18 cellular contexts compared by ENCODE assay signal in the genomic region with DNA sequence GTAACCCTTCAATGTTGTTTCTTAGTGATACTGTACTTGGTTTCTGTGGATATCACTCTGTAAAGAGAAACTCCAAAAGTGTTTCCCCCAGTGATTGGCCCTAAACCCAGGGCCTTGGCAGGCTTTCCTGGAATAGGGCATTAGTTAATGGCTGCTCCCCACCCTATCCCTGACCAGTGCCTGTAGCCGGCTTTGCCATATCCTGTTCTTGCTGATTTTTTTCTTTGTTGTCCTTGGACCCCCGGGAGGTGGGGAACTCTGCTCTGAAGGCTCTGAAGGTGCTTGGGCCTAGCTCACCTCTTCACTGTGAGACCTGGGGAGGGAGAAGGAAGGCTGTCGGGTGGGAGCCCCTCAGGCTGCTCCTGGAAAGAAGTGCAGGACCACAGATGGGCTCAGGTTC.
A peak's percentile ranks its signal among the peaks of the same experiment; 100 is the strongest.
DNase-seq lines count a peak whose midpoint lies in the region; ATAC-seq and TF ChIP-seq lines count a peak whose summit lies in the region.
"Had no signal": no experiment of that assay in that cellular context is flagged by ENCODE, and none has a peak within 500 bp of the region (broad histone marks: within the 10 kb centered on the region; RNA-seq: fewer than 3 reads in every experiment).

No MANE protein-coding gene starts in this region.

- TF ChIP-seq EP300 in stomach (IDR thresholded peaks at IDR 0.05) = no peak

- H3K36me3 Mint-ChIP-seq in GM23338 (ENCODE audit: low read depth) = peaks cover 11% of the 10 kb centered on the region; the same call in 2 of the 3 replicates

- H3K27me3 ChIP-seq in GM23338 (ENCODE audit: insufficient read depth) (no peaks in the 10 kb centered on the region), colonic mucosa (no peaks in the 10 kb centered on the region), stomach (no peaks in the 10 kb centered on the region)
- H3K27me3 ChIP-seq: right lobe of liver had no signal

- TF ChIP-seq CTCF in GM23338 (conservative IDR thresholded peaks at IDR 0.05; ENCODE audit: low read depth in 2 of 2) = no peak
- TF ChIP-seq CTCF in colonic mucosa (IDR thresholded peaks at IDR 0.05) = no peak
- TF ChIP-seq CTCF in stomach (IDR thresholded peaks at IDR 0.05) = no peak

- H3K27me3 Mint-ChIP-seq in GM23338 (ENCODE audit: insufficient read depth, low read depth, poor library complexity) = peaks cover 10% of the 10 kb centered on the region
- H3K27me3 Mint-ChIP-seq: activated CD4-positive, alpha-beta memory T cell treated with anti-CD3 and anti-CD28 coated beads for 36 hours had no signal

- intact Hi-C loops in colonic mucosa (cut with DNase I) = no loop called here
- intact Hi-C loops in stomach (cut with DNase I; ENCODE audit: low total_unique reads) = no loop called here

- ATAC-seq in GM23338 (peak; percentile 9; the same call in 1 of the 3 replicates), HG02852 (IDR thresholded peaks at IDR 0.05; ENCODE audit: unreplicated experiment) (no peak), HG02885 (IDR thresholded peaks at IDR 0.05; ENCODE audit: poor library complexity, unreplicated experiment) (no peak), GM18868 (IDR thresholded peaks at IDR 0.05; ENCODE audit: unreplicated experiment) (no peak)
- ATAC-seq: K562, right lobe of liver had no signal

- H3K27ac Mint-ChIP-seq in GM23338 = peak overlapping the region; percentile 72
- H3K27ac Mint-ChIP-seq: activated CD4-positive, alpha-beta memory T cell treated with anti-CD3 and anti-CD28 coated beads for 36 hours had no signal

- H3K36me3 ChIP-seq in GM23338 (ENCODE audit: insufficient read depth) (peaks cover 7% of the 10 kb centered on the region; the same call in 1 of the 2 replicates), colonic mucosa (no peaks in the 10 kb centered on the region), stomach (peaks cover 0 to 14% (median 11%) of the 10 kb centered on the region in 4 donors)

- peak; percentile 38 for DNase-seq in GM23338 (ENCODE audit: low spot score)
- no peak for DNase-seq in colonic mucosa
- peak; percentile 42 for DNase-seq in islet precursor cell
- DNase-seq in stomach = peak; percentile 47
- no peak for DNase-seq in ecto neural progenitor cell (ENCODE audit: low spot score)
- DNase-seq: activated CD4-positive, alpha-beta memory T cell treated with anti-CD3 and anti-CD28 coated beads for 36 hours; mesenchymal stem cell; NCI-H1092 treated with DMSO at 0.1 percent for 48 hours; NCI-H2171 treated with DMSO at 0.1 percent for 48 hours; right lobe of liver; stimulated activated CD4-positive, alpha-beta T cell treated with anti-CD3 and anti-CD28 coated beads, Interleukin-4, amount 100 ng/mL, for 1 hour; stimulated activated CD8-positive, alpha-beta memory T cell treated with anti-CD3 and anti-CD28 coated beads, Interleukin-4, amount 100 ng/mL, for 48 hours had no signal

- TF ChIP-seq POLR2A in stomach (IDR thresholded peaks at IDR 0.05) = no peak

- H3K4me3 Mint-ChIP-seq in GM23338 = no peak overlapping the region; the same call in 2 of the 3 replicates
- H3K4me3 Mint-ChIP-seq: activated CD4-positive, alpha-beta memory T cell treated with anti-CD3 and anti-CD28 coated beads for 36 hours; neural crest cell had no signal

- no peak overlapping the region for H2AFZ ChIP-seq in GM23338

- H3F3A ChIP-seq in GM23338 (replicated peaks; ENCODE audit: low read depth) = 0 out of 2 replicates have a peak, but pooled peaks cover 3% of the 10 kb centered on the region

- H3K27ac ChIP-seq in GM23338 (ENCODE audit: low read depth) (peak overlapping the region; percentile 65), colonic mucosa (peak overlapping the region; percentile 18), stomach (peak overlapping the region; percentile 62 to 92 (median 90))
- H3K27ac ChIP-seq: C4-2B, right lobe of liver had no signal

- no peaks in the 10 kb centered on the region for H3K9me2 ChIP-seq in GM23338 (ENCODE audit: insufficient read depth)

- H3K4me1 ChIP-seq in GM23338 (ENCODE audit: insufficient read depth) (peaks cover 58% of the 10 kb centered on the region), colonic mucosa (no peaks in the 10 kb centered on the region), stomach (peaks cover 55 to 97% (median 84%) of the 10 kb centered on the region in 4 donors)

- peak overlapping the region; percentile 0; the same call in 1 of the 2 replicates for H3K4me2 ChIP-seq in GM23338

- no peaks in the 10 kb centered on the region for H3K79me2 ChIP-seq in GM23338 (replicated peaks; ENCODE audit: insufficient read depth)

- 22 to 43% (median 38%) methylated on average over 3 of the region's 3 CpGs for WGBS in stomach, 5 donors

- H3K9ac ChIP-seq in colonic mucosa (ENCODE audit: low read depth in 2 of 2, low read length in 2 of 2) = no peak overlapping the region

- H3K9me3 ChIP-seq in colonic mucosa = no peaks in the 10 kb centered on the region
- no peaks in the 10 kb centered on the region for H3K9me3 ChIP-seq in stomach
- H3K9me3 ChIP-seq: right lobe of liver had no signal

- H3K9me3 Mint-ChIP-seq in GM23338 = no peaks in the 10 kb centered on the region
- H3K9me3 Mint-ChIP-seq: activated CD4-positive, alpha-beta memory T cell treated with anti-CD3 and anti-CD28 coated beads for 36 hours; neural crest cell had no signal

- peaks cover 68% of the 10 kb centered on the region for H3K4me1 Mint-ChIP-seq in GM23338

- no peaks in the 10 kb centered on the region; the same call in 1 of the 2 replicates for H4K20me1 ChIP-seq in GM23338 (replicated peaks; ENCODE audit: insufficient read depth)

- H3K4me3 ChIP-seq in GM23338 (no peak overlapping the region), colonic mucosa (no peak overlapping the region), stomach (peak overlapping the region; percentile 19 to 51 (median 42))
- H3K4me3 ChIP-seq: K562, right lobe of liver had no signal

TF ChIP-seq in GM23338, 12 proteins besides CTCF, POLR2A, EP300 and RAD21 (continues in another document):
- TF ChIP-seq, protein P1, sequence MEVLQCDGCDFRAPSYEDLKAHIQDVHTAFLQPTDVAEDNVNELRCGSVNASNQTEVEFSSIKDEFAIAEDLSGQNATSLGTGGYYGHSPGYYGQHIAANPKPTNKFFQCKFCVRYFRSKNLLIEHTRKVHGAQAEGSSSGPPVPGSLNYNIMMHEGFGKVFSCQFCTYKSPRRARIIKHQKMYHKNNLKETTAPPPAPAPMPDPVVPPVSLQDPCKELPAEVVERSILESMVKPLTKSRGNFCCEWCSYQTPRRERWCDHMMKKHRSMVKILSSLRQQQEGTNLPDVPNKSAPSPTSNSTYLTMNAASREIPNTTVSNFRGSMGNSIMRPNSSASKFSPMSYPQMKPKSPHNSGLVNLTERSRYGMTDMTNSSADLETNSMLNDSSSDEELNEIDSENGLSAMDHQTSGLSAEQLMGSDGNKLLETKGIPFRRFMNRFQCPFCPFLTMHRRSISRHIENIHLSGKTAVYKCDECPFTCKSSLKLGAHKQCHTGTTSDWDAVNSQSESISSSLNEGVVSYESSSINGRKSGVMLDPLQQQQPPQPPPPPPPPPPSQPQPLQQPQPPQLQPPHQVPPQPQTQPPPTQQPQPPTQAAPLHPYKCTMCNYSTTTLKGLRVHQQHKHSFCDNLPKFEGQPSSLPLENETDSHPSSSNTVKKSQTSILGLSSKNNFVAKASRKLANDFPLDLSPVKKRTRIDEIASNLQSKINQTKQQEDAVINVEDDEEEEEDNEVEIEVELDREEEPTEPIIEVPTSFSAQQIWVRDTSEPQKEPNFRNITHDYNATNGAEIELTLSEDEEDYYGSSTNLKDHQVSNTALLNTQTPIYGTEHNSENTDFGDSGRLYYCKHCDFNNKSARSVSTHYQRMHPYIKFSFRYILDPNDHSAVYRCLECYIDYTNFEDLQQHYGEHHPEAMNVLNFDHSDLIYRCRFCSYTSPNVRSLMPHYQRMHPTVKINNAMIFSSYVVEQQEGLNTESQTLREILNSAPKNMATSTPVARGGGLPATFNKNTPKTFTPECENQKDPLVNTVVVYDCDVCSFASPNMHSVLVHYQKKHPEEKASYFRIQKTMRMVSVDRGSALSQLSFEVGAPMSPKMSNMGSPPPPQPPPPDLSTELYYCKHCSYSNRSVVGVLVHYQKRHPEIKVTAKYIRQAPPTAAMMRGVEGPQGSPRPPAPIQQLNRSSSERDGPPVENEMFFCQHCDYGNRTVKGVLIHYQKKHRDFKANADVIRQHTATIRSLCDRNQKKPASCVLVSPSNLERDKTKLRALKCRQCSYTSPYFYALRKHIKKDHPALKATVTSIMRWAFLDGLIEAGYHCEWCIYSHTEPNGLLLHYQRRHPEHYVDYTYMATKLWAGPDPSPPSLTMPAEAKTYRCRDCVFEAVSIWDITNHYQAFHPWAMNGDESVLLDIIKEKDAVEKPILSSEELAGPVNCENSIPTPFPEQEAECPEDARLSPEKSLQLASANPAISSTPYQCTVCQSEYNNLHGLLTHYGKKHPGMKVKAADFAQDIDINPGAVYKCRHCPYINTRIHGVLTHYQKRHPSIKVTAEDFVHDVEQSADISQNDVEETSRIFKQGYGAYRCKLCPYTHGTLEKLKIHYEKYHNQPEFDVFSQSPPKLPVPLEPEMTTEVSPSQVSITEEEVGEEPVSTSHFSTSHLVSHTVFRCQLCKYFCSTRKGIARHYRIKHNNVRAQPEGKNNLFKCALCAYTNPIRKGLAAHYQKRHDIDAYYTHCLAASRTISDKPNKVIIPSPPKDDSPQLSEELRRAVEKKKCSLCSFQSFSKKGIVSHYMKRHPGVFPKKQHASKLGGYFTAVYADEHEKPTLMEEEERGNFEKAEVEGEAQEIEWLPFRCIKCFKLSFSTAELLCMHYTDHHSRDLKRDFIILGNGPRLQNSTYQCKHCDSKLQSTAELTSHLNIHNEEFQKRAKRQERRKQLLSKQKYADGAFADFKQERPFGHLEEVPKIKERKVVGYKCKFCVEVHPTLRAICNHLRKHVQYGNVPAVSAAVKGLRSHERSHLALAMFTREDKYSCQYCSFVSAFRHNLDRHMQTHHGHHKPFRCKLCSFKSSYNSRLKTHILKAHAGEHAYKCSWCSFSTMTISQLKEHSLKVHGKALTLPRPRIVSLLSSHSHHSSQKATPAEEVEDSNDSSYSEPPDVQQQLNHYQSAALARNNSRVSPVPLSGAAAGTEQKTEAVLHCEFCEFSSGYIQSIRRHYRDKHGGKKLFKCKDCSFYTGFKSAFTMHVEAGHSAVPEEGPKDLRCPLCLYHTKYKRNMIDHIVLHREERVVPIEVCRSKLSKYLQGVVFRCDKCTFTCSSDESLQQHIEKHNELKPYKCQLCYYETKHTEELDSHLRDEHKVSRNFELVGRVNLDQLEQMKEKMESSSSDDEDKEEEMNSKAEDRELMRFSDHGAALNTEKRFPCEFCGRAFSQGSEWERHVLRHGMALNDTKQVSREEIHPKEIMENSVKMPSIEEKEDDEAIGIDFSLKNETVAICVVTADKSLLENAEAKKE (CRISPR knock-in tag; IDR thresholded peaks at IDR 0.05) = no peak
- no peak for TF ChIP-seq EZH2phosphoT487 (IDR thresholded peaks at IDR 0.05; ENCODE audit: unreplicated experiment)
- TF ChIP-seq POLR2AphosphoS5 (IDR thresholded peaks at IDR 0.05; ENCODE audit: low read depth) = no peak
- TF ChIP-seq ZNF114 (CRISPR knock-in tag; IDR thresholded peaks at IDR 0.05) = no peak
- TF ChIP-seq STAT1 (IDR thresholded peaks at IDR 0.05; ENCODE audit: unreplicated experiment) = no peak
- no peak for TF ChIP-seq ZNF331 (CRISPR knock-in tag; IDR thresholded peaks at IDR 0.05; ENCODE audit: low read depth)
- TF ChIP-seq CREB1 (CRISPR knock-in tag; IDR thresholded peaks at IDR 0.05; ENCODE audit: low read depth) = no peak

Comparison
In these comparisons a context has a peak if more than half of its experiments do, and no peak if none do; other contexts are left out.
1. DNase-seq: peak in GM23338 (single experiment), islet precursor cell (single experiment) and stomach (single experiment); none in colonic mucosa (single experiment) and ecto neural progenitor cell (single experiment).
2. H3K27ac ChIP-seq: peak in every context shown above with its lines; median percentile 90 in stomach; 65 in GM23338; 18 in colonic mucosa.
3. H3K4me3 ChIP-seq: peak in stomach (4 of 4); none in GM23338 (single experiment) and colonic mucosa (single experiment).